Comparison of ENCODE assay signal across 11 cellular contexts in the genomic region with DNA sequence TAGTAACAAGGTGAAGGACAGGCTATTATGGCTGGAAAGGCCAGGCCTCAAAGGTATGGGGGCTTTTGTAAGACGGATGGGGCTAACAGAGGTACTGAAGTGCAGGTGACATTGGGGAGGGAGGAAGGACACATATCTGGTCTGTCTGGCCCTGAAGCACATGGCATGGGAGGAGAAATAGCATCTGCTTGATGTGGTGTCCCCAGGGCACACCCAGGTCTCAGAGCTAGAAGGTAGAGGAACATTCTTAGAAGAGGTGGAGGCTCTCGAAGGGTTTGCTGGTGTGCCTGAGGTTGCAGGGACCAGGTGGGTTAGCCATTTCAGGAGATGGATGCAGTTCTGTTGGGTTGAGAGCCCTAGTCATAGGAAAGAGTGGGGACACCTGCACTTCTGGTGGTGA.
"Had no signal": no experiment of that assay in that cellular context is flagged by ENCODE, and none has a peak within 500 bp of the region (broad histone marks: within the 10 kb centered on the region; RNA-seq: fewer than 3 reads in every experiment).

No MANE protein-coding gene starts in this region.

- H3K36me3 ChIP-seq: brain microvascular endothelial cell, heart right ventricle, right atrium auricular region had no signal

- DNase-seq: activated CD4-positive, alpha-beta T cell treated with anti-CD3 and anti-CD28 coated beads for 36 hours; cerebellar nuclear complex; endodermal cell; heart right ventricle; SK-N-SH; spleen had no signal

- H3K27ac ChIP-seq: brain microvascular endothelial cell, heart right ventricle, right atrium auricular region, testis, VCaP had no signal

- FAIRE-seq: frontal cortex had no signal

- H3K9ac ChIP-seq: SK-N-SH had no signal

- H3K4me3 ChIP-seq: heart right ventricle, right atrium auricular region, spleen, testis had no signal

- H3K9me3 ChIP-seq: right atrium auricular region, SK-N-SH, testis had no signal

- H3K4me2 ChIP-seq: SK-N-SH had no signal

- H3K27me3 ChIP-seq: brain microvascular endothelial cell, heart right ventricle, right atrium auricular region, spleen, testis had no signal
